In the genomic region with DNA sequence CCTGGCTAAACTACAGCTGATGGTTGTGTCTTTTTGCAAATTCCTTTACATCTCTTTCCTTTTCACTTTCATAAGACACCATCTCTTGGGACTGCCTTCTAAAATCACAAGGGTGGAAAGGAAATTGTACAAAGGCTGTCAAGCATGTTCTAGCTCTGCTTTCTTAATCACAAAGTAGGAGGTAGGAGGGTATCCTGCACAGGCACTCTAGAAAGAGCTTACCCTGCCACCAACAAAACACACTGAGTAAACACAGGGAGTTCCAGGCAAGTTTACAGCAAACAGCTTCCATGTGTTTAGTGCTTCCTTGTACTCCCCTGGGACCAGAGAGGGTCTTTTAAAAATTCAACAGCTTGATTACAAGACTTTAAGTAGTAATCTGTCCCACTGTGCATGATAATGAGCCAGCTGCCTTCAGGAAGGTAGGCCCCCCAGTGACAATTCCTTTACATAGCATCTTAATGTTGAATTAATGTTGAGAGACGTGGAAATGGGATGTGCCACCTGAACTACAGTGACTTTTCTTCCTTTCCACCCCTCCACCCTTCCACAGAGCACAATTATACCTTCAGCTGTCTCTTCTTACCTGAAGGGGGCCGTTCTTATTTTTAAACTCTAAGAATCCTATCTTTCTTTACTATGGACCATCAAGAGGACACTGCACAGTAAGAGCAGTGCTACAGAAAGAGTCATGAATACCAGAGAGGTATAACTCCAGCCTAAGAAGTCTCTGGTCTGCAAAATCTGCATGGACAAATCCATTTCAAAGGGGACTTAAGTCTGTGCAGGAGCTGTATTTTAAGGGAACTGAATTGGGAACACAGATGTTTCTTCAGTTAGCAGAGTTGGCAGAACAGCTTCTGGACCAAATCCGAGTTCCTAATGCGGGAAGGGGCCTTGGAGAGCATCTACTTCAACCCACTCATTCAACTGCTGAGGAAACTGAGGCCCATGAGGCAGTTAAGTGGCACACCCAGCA, we compare ENCODE assay signal across 8 cellular contexts. TPM values are rescaled to one million over a fixed set of nuclear protein-coding genes. Genes with fewer than 3 reads are reported as not detected.
DNase-seq lines count a peak whose midpoint lies in the region; ATAC-seq, FAIRE-seq and TF ChIP-seq lines count a peak whose summit lies in the region.

No MANE protein-coding gene starts in this region.

- H3K9me3 Mint-ChIP-seq in Caco-2 (ENCODE audit: unreplicated experiment): no peaks in the 10 kb centered on the region
- H3K9me3 Mint-ChIP-seq in activated T-cell treated with anti-CD3 and anti-CD28 coated beads, Interleukin-2, amount 50 U/mL, for 24 hours: no peaks in the 10 kb centered on the region

- peaks cover 33% of the 10 kb centered on the region for H3K36me3 Mint-ChIP-seq in Caco-2 (ENCODE audit: insufficient read depth, unreplicated experiment)
- no peaks in the 10 kb centered on the region for H3K36me3 Mint-ChIP-seq in activated T-cell treated with anti-CD3 and anti-CD28 coated beads, Interleukin-2, amount 50 U/mL, for 24 hours (ENCODE audit: low read depth)

- no peaks in the 10 kb centered on the region for H3K36me3 ChIP-seq in Caco-2 (ENCODE audit: control insufficient read depth, insufficient read depth, low read length)
- H3K36me3 ChIP-seq in KMS-11 (ENCODE audit: insufficient read depth): no peaks in the 10 kb centered on the region
- no peaks in the 10 kb centered on the region for H3K36me3 ChIP-seq in bronchial epithelial cell (ENCODE audit: control insufficient read depth, insufficient read depth, low read length)
- H3K36me3 ChIP-seq in upper lobe of right lung: no peaks in the 10 kb centered on the region

- DNase-seq in Caco-2 (peak in 1 of 2 experiments; percentile 20), bronchial epithelial cell (ENCODE audit: low read depth) (peak; percentile 18), lower leg skin (ENCODE audit: low spot score in 2 of 2) (no peak), upper lobe of right lung (no peak), KG1 (lab: John Stamatoyannopoulos, UW) (no peak)
- DNase-seq in activated T-cell treated with anti-CD3 and anti-CD28 coated beads, Interleukin-2, amount 50 U/mL, for 24 hours: no peak

- H2AFZ ChIP-seq in KMS-11 (ENCODE audit: low read depth): no peak overlapping the region

- intact Hi-C loops in Caco-2 (cut with micrococcal nuclease; ENCODE audit: unreplicated experiment) (loop anchor here (1.0 to 10.0 kb wide), 6 partner anchors 40 to 341 kb away; no protein-coding TSS in a partner anchor), lower leg skin (cut with DNase I; ENCODE audit: low total_unique reads) (no loop called here), upper lobe of right lung (cut with DNase I) (loop anchor here (10.0 kb wide), 1 partner anchor 52 kb away; no protein-coding TSS in a partner anchor)

- no peak for FAIRE-seq in bronchial epithelial cell (lab: Jason Lieb, UNC)

- H3K27me3 Mint-ChIP-seq in Caco-2 (ENCODE audit: insufficient read depth, unreplicated experiment): no peaks in the 10 kb centered on the region
- H3K27me3 Mint-ChIP-seq in activated T-cell treated with anti-CD3 and anti-CD28 coated beads, Interleukin-2, amount 50 U/mL, for 24 hours: peaks cover 62% of the 10 kb centered on the region

- 16 to 19% methylated on average over 4 of the region's 4 CpGs for WGBS in lower leg skin, 2 donors

- H3K27me3 ChIP-seq in Caco-2 (replicated peaks; ENCODE audit: control insufficient read depth, insufficient read depth, low read length) (no peaks in the 10 kb centered on the region), KMS-11 (ENCODE audit: insufficient read depth, low read depth) (no peaks in the 10 kb centered on the region), bronchial epithelial cell (ENCODE audit: control insufficient read depth, insufficient read depth, low read length) (no peaks in the 10 kb centered on the region), upper lobe of right lung (no peaks in the 10 kb centered on the region)

- TF ChIP-seq POLR2A in lower leg skin (IDR thresholded peaks at IDR 0.05): no peak

- CTCF ChIA-PET in Caco-2 (lab: Charles Lee): interaction anchor here (0.8 to 1.2 kb wide), 4 partner anchors 8 to 162 kb away, joined by 3 to 7 read pairs (median 3); no protein-coding TSS in a partner anchor

- ATAC-seq in upper lobe of right lung (peak; percentile 5), GM18861 (IDR thresholded peaks at IDR 0.05; ENCODE audit: unreplicated experiment) (no peak)

- H3K79me2 ChIP-seq in KMS-11 (ENCODE audit: insufficient read depth, low read depth): no peaks in the 10 kb centered on the region

- peak in 1 of 2 experiments; percentile 2 for TF ChIP-seq CTCF in Caco-2 (IDR thresholded peaks at IDR 0.05; ENCODE audit: insufficient read depth in 1 of 2, low read depth in 1 of 2, low read length in 1 of 2, severe bottlenecking in 1 of 2, unreplicated experiment in 1 of 2)
- TF ChIP-seq CTCF in KMS-11 (conservative IDR thresholded peaks at IDR 0.05; ENCODE audit: low read depth, low read length): peak; percentile 23; the same call in 1 of the 2 replicates
- peak; percentile 27 for TF ChIP-seq CTCF in bronchial epithelial cell (IDR thresholded peaks at IDR 0.05; ENCODE audit: insufficient read depth, low read length, severe bottlenecking)
- TF ChIP-seq CTCF in lower leg skin (IDR thresholded peaks at IDR 0.05): no peak
- TF ChIP-seq CTCF in upper lobe of right lung (IDR thresholded peaks at IDR 0.05): peak; percentile 44

- TSS peak; percentile 23 for BruUV-seq in Caco-2 (replicated peaks; lab: Mats Ljungman, UMichigan)

- H3K4me3 ChIP-seq in Caco-2 (ENCODE audit: low read depth, low read length): peak overlapping the region; percentile 76
- H3K4me3 ChIP-seq in KMS-11 (IDR thresholded peaks at IDR 0.05; ENCODE audit: insufficient read depth, low read depth, low read length): no peak overlapping the region
- H3K4me3 ChIP-seq in bronchial epithelial cell (ENCODE audit: low read depth, low read length): no peak overlapping the region
- H3K4me3 ChIP-seq in lower leg skin (ENCODE audit: low read depth, poor library complexity, severe bottlenecking): peak overlapping the region; percentile 90
- H3K4me3 ChIP-seq in upper lobe of right lung: peak overlapping the region; percentile 83

- H3K4me2 ChIP-seq in KMS-11: no peak overlapping the region

- POLR2A ChIA-PET in Caco-2 (lab: Charles Lee): interaction anchor here (0.6 to 1.1 kb wide), 2 partner anchors 17 to 83 kb away, joined by 3 to 4 read pairs; no protein-coding TSS in a partner anchor

- H3K27ac Mint-ChIP-seq in Caco-2 (ENCODE audit: unreplicated experiment): peak overlapping the region; percentile 97
- no peak overlapping the region for H3K27ac Mint-ChIP-seq in activated T-cell treated with anti-CD3 and anti-CD28 coated beads, Interleukin-2, amount 50 U/mL, for 24 hours

- H3K9ac ChIP-seq in KMS-11: no peak overlapping the region

- H4K20me1 ChIP-seq in KMS-11 (ENCODE audit: insufficient read depth): no peaks in the 10 kb centered on the region

- H3K27ac ChIP-seq in KMS-11 (no peak overlapping the region), upper lobe of right lung (peak overlapping the region; percentile 94)

- H3K4me3 Mint-ChIP-seq in Caco-2 (ENCODE audit: unreplicated experiment): peak overlapping the region; percentile 94
- H3K4me3 Mint-ChIP-seq in activated T-cell treated with anti-CD3 and anti-CD28 coated beads, Interleukin-2, amount 50 U/mL, for 24 hours: no peak overlapping the region

- H3K9me3 ChIP-seq in Caco-2 (no peaks in the 10 kb centered on the region), upper lobe of right lung (no peaks in the 10 kb centered on the region)

- H3K4me1 ChIP-seq in Caco-2 (peaks cover 40% of the 10 kb centered on the region), KMS-11 (ENCODE audit: low read depth, poor library complexity, severe bottlenecking) (peaks cover 16% of the 10 kb centered on the region), upper lobe of right lung (peaks cover 9% of the 10 kb centered on the region)

- peaks cover 11% of the 10 kb centered on the region for H3K4me1 Mint-ChIP-seq in Caco-2 (ENCODE audit: low read depth, unreplicated experiment)
- peaks cover 9% of the 10 kb centered on the region for H3K4me1 Mint-ChIP-seq in activated T-cell treated with anti-CD3 and anti-CD28 coated beads, Interleukin-2, amount 50 U/mL, for 24 hours (ENCODE audit: low read depth)

RNA-seq across cellular contexts. Expression of a gene that starts 2.2 kb away (rescaled TPM):
- 39.2 and 41.0 TPM in 2 replicates for total RNA-seq in Caco-2 (2022)
- total RNA-seq in bronchial epithelial cell: 2.2 and 3.4 TPM in 2 replicates
- 100 to 1,000 TPM in 1 of 4 donors, 10 to 100 TPM in 3; 33.6 to 113 (median 67.1) TPM for total RNA-seq in lower leg skin
- total RNA-seq in upper lobe of right lung: 124 TPM

Comparison
In these comparisons a context has a peak if more than half of its experiments do, and no peak if none do; other contexts are left out.
1. H3K4me3 ChIP-seq: peak in Caco-2 (single experiment), lower leg skin (single experiment) and upper lobe of right lung (single experiment); none in KMS-11 (single experiment) and bronchial epithelial cell (single experiment).
2. CTCF ChIP-seq: peak in KMS-11 (single experiment), bronchial epithelial cell (single experiment) and upper lobe of right lung (single experiment); none in lower leg skin (0 of 3).